Comparison of ENCODE assay signal across 1 cellular context in genomic region chr2:109295781-109296117, GRCh38.
TF ChIP-seq lines count a peak whose summit lies in the region.

No MANE protein-coding gene starts in this region.

TF ChIP-seq in HepG2, 621 proteins besides CTCF, POLR2A, EP300 and RAD21 (continued from another document):
- TF ChIP-seq PRDM15 (CRISPR knock-in tag; IDR thresholded peaks at IDR 0.05) (no peak), ZEB1 (IDR thresholded peaks at IDR 0.05; ENCODE audit: insufficient replicate concordance, low read depth) (no peak), JUN (CRISPR knock-in tag; IDR thresholded peaks at IDR 0.05) (no peak), ZNF281 (CRISPR knock-in tag; IDR thresholded peaks at IDR 0.05; ENCODE audit: borderline replicate concordance) (no peak), DR1 (CRISPR knock-in tag; IDR thresholded peaks at IDR 0.05) (no peak), EZH2 (conservative IDR thresholded peaks at IDR 0.05; ENCODE audit: low read depth, low read length) (no peak)
